In genomic region chr7:64877714-64878610, GRCh38 we compare ENCODE assay signal across 9 cellular contexts. TPM values are rescaled to one million over a fixed set of nuclear protein-coding genes. Genes with fewer than 3 reads are reported as not detected.
A peak's percentile ranks its signal among the peaks of the same experiment; 100 is the strongest.
DNase-seq lines count a peak whose midpoint lies in the region; ATAC-seq, FAIRE-seq and TF ChIP-seq lines count a peak whose summit lies in the region.
"Had no signal": no experiment of that assay in that cellular context is flagged by ENCODE, and none has a peak within 500 bp of the region (broad histone marks: within the 10 kb centered on the region; RNA-seq: fewer than 3 reads in every experiment).

No MANE protein-coding gene starts in this region.

- H3K4me1 ChIP-seq in psoas muscle = no peaks in the 10 kb centered on the region

- TF ChIP-seq CTCF in psoas muscle (IDR thresholded peaks at IDR 0.05) = no peak

- peaks cover 57% of the 10 kb centered on the region for H3K27me3 Mint-ChIP-seq in T-helper 17 cell

- H3K36me3 Mint-ChIP-seq in T-helper 17 cell (ENCODE audit: low read depth) = no peaks in the 10 kb centered on the region

- H3K27ac ChIP-seq in psoas muscle = no peak overlapping the region

- H3K4me3 Mint-ChIP-seq in T-helper 17 cell = peak overlapping the region; percentile 85

- H3K36me3 ChIP-seq in psoas muscle (ENCODE audit: insufficient read depth in 1 of 2, low read depth in 1 of 2) = no peaks in the 10 kb centered on the region

- peaks cover 18% of the 10 kb centered on the region for H3K4me1 Mint-ChIP-seq in T-helper 17 cell

- peak overlapping the region; percentile 63 for H3K27ac Mint-ChIP-seq in T-helper 17 cell

- H3K4me3 ChIP-seq in psoas muscle = peak overlapping the region; percentile 60

- ATAC-seq in T-helper 17 cell (peak; percentile 50), psoas muscle (no peak), HG03460 (IDR thresholded peaks at IDR 0.05; ENCODE audit: unreplicated experiment) (no peak)

- H3K27me3 ChIP-seq in psoas muscle (ENCODE audit: insufficient read depth in 3 of 3, low read length in 2 of 3) = peaks cover 0 to 3% (median 1%) of the 10 kb centered on the region in 3 donors

- WGBS in psoas muscle, 3 donors = 77 to 79% (median 78%) methylated on average over 34 of the region's 34 CpGs

- no peak for FAIRE-seq in GM12892 (lab: Jason Lieb, UNC)

- intact Hi-C loops in head of caudate nucleus (cut with DNase I) = no loop called here
- intact Hi-C loops in psoas muscle (cut with DNase I) = no loop called here

- TF ChIP-seq POLR2A in GM12892 (IDR thresholded peaks at IDR 0.05; ENCODE audit: low read depth, low read length) = no peak

- no peaks in the 10 kb centered on the region for H3K9me3 ChIP-seq in T-helper 17 cell (ENCODE audit: control insufficient read depth, low read length, poor library complexity, severe bottlenecking)
- H3K9me3 ChIP-seq in psoas muscle = no peaks in the 10 kb centered on the region

- DNase-seq in GM12892 (ENCODE audit: insufficient read length) (peak; percentile 9), T-helper 17 cell (no peak), head of caudate nucleus (peak in 37 of 42 donors; percentile 23 to 84 (median 58)), psoas muscle (no peak), hippocampal formation (lab: John Stamatoyannopoulos, UW) (no peak), NCI-H526 (lab: John Stamatoyannopoulos, UW) (no peak)
- no peak for DNase-seq in stimulated activated naive CD4-positive, alpha-beta T cell (lab: John Stamatoyannopoulos, UW)
- DNase-seq: islet precursor cell had no signal

RNA-seq across cellular contexts. Expression of gene ZNF273, which starts 25.1 kb away (rescaled TPM):
- polyA plus RNA-seq in GM12892 (2012; ENCODE audit: missing spikeins) = 6.1 TPM
- total RNA-seq in T-helper 17 cell = 1 to 10 TPM; 5.9 to 6.7 TPM
- 1 to 10 TPM; 1.2 to 2.9 (median 1.9) TPM for total RNA-seq in psoas muscle
- 1 to 10 TPM in 2 of 3 donors, under 1 TPM in 1; 0.96 to 3.0 (median 1.5) TPM for polyA plus RNA-seq in psoas muscle

Comparison
In these comparisons a context has a peak if more than half of its experiments do, and no peak if none do; other contexts are left out.
1. DNase-seq: peak in GM12892 (single experiment) and head of caudate nucleus (37 of 42); none in T-helper 17 cell (0 of 3), psoas muscle (0 of 2), stimulated activated naive CD4-positive, alpha-beta T cell (0 of 6), hippocampal formation (0 of 2) and NCI-H526 (0 of 2).